ENCODE assay signal across 19 cellular contexts in the genomic region with DNA sequence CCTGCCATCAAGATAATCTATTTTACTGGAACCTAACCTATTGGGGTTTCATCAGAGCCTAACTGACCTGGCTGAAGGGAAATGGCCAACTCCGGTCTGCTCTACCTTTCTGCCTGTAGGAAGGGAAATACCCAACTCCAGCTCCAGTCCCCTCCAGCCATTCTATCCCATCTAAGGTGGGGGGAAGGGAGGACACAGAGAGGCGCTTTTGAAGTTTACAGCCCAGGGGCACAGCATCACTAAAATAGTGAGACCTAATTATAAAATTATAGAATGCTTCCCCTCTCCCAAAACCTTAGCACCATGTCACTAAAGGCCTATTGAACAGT.
"Had no signal": no experiment of that assay in that cellular context is flagged by ENCODE, and none has a peak within 500 bp of the region (broad histone marks: within the 10 kb centered on the region; RNA-seq: fewer than 3 reads in every experiment).

No MANE protein-coding gene starts in this region.

- H3K4me3 ChIP-seq: ascending aorta, colonic mucosa, gastrocnemius medialis had no signal

- H3K4me1 ChIP-seq: ascending aorta, colonic mucosa, gastrocnemius medialis had no signal

- H3K27ac Mint-ChIP-seq: memory B cell; stimulated activated naive B cell treated with anti-CD40 and anti-IgM and Interleukin-4, amounts not matched to agents 10 μg/mL and 1 μg/mL and 100 μg/mL, for 72 hours; T-helper 1 cell treated with Interleukin-12 subunit alpha and Interleukin-12 subunit beta and Interleukin-4 antibody, amounts not matched to agents 30 μg/mL and 1 μg/mL, for 36 hours had no signal

- H3K36me3 Mint-ChIP-seq: memory B cell; stimulated activated naive B cell treated with anti-CD40 and anti-IgM and Interleukin-4, amounts not matched to agents 10 μg/mL and 1 μg/mL and 100 μg/mL, for 72 hours had no signal

- DNase-seq: activated CD4-positive, alpha-beta T cell treated with anti-CD3 and anti-CD28 coated beads, Interleukin-2, amount 50 U/mL, for 1 hour; activated CD4-positive, CD25-positive, alpha-beta regulatory T cell treated with anti-CD3 and anti-CD28 coated beads, Interleukin-2, amount 50 U/mL, for 72 hours; activated CD8-positive, alpha-beta memory T cell treated with anti-CD3 and anti-CD28 coated beads, Interleukin-2, amount 50 U/mL, for 48 hours; activated effector memory CD4-positive, alpha-beta T cell treated with anti-CD3 and anti-CD28 coated beads, Interleukin-2, amount 50 U/mL, for 16 hours; activated naive CD4-positive, alpha-beta T cell treated with anti-CD3 and anti-CD28 coated beads, Interleukin-2, amount 50 U/mL, for 16 hours; activated T-cell treated with anti-CD3 and anti-CD28 coated beads, Interleukin-2, amount 50 U/mL, for 48 hours; colonic mucosa; gastrocnemius medialis; head of caudate nucleus; kidney glomerular epithelial cell; left ventricle myocardium superior; natural killer cell; posterior cingulate gyrus; retina; stimulated activated naive B cell treated with anti-CD40 and anti-IgM and Interleukin-4, amounts not matched to agents 10 μg/mL and 1 μg/mL and 100 μg/mL, for 72 hours had no signal

- ATAC-seq: gastrocnemius medialis; left ventricle myocardium superior; natural killer cell; stimulated activated naive B cell treated with anti-CD40 and anti-IgM and Interleukin-4, amounts not matched to agents 10 μg/mL and 1 μg/mL and 100 μg/mL, for 72 hours had no signal

- H3K27me3 Mint-ChIP-seq: memory B cell had no signal

- H3K36me3 ChIP-seq: ascending aorta, colonic mucosa, gastrocnemius medialis had no signal

- H3K9me3 Mint-ChIP-seq: central memory CD8-positive, alpha-beta T cell; natural killer cell had no signal

- H3K27ac ChIP-seq: ascending aorta, colonic mucosa, gastrocnemius medialis had no signal

- H3K27me3 ChIP-seq: ascending aorta, colonic mucosa had no signal

- H3K4me3 Mint-ChIP-seq: central memory CD8-positive, alpha-beta T cell; memory B cell; natural killer cell; stimulated activated naive B cell treated with anti-CD40 and anti-IgM and Interleukin-4, amounts not matched to agents 10 μg/mL and 1 μg/mL and 100 μg/mL, for 72 hours; T-helper 1 cell treated with Interleukin-12 subunit alpha and Interleukin-12 subunit beta and Interleukin-4 antibody, amounts not matched to agents 30 μg/mL and 1 μg/mL, for 36 hours had no signal

- H3K9me3 ChIP-seq: ascending aorta, colonic mucosa, gastrocnemius medialis had no signal

- H3K4me1 Mint-ChIP-seq: memory B cell; stimulated activated naive B cell treated with anti-CD40 and anti-IgM and Interleukin-4, amounts not matched to agents 10 μg/mL and 1 μg/mL and 100 μg/mL, for 72 hours had no signal
